Comparison of ENCODE assay signal across 8 cellular contexts in the genomic region with DNA sequence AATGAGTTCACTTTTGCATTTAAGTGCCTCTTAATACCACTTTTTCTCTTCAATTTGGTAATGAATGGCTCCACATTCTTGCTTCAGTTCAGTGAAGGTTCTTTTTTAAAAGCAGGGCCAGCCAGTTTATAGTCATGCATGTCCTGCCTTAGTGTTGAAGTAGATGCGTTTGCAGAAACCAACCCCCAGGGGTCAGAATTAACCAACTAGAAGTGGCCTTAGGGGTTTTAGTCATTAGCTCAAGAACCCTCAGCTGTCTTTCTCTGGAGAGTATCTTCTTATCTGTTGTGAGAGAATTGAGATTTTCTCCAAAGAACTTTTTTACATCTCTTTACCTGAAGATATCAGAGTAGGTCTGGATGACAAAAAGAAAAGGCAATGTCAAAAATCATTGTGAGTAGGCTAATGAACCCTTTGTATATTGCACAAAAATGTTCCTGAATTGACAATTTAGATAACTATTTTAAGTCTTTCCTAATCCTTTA.
DNase-seq lines count a peak whose midpoint lies in the region; ATAC-seq lines count a peak whose summit lies in the region.

No MANE protein-coding gene starts in this region.

- H3K36me3 ChIP-seq in SK-N-MC (ENCODE audit: insufficient read depth, low read length): no peaks in the 10 kb centered on the region

- no peak overlapping the region for H3K4me3 ChIP-seq in SK-N-MC

- in situ Hi-C loops in Caki2 (cut with HindIII; ENCODE audit: low pct_unique_long_range_greater_than_20kb, low sequenced_read_pairs): no loop called here

- no peak overlapping the region for H3K27ac ChIP-seq in SK-N-MC

- peak; percentile 71 for ATAC-seq in GM19372 (IDR thresholded peaks at IDR 0.05; ENCODE audit: low read depth, unreplicated experiment)

- H3K9ac ChIP-seq in SK-N-MC (ENCODE audit: insufficient read length): no peak overlapping the region

- no peaks in the 10 kb centered on the region for H3K9me3 ChIP-seq in SK-N-MC (ENCODE audit: low read depth, low read length)

- DNase-seq in Caki2 (ENCODE audit: low read depth): peak; percentile 47
- peak; percentile 79 for DNase-seq in NCI-H1092 (lab: John Stamatoyannopoulos, UW)
- peak; percentile 58 for DNase-seq in SK-N-MC (ENCODE audit: low read depth, low spot score)
- DNase-seq in cerebellum (ENCODE audit: low spot score): peak; percentile 42
- peak; percentile 91 for DNase-seq in left kidney (ENCODE audit: low read depth, low spot score)
- DNase-seq in superior temporal gyrus (ENCODE audit: extremely low spot score): peak; percentile 83
- no peak for DNase-seq in cortex of kidney (lab: John Stamatoyannopoulos, UW)
